In the genomic region with DNA sequence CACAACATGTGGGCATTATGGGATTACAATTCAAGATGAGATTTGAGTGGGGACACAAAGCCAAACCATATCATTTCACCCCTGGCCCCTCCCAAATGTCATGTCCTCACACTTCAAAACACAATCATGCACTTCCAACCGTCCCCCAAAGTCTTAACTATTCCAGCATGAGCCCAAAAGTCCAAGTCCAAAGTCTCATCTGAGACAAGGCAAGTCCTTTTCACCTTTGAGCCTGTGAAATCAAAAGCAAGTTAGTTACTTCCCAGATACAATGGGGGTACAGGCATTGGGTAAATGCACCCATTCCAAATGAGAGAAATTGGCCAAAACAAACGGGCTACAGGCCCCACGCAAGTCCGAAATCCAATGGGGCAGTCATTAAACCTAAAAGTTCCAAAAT, we compare ENCODE assay signal across 4 cellular contexts. TPM values are rescaled to one million over a fixed set of nuclear protein-coding genes. Genes with fewer than 3 reads are reported as not detected.
A peak's percentile ranks its signal among the peaks of the same experiment; 100 is the strongest.
DNase-seq lines count a peak whose midpoint lies in the region; ATAC-seq, FAIRE-seq and TF ChIP-seq lines count a peak whose summit lies in the region.
"Not testable (repeated sequence)": the region's sequence is repeated elsewhere in the genome, so short reads cannot be mapped to it uniquely, and the experiment has no call there.

No MANE protein-coding gene starts in this region.

- not testable (repeated sequence) for FAIRE-seq in HepG2 (lab: Jason Lieb, UNC); small intestine (lab: Jason Lieb, UNC)

- H2AFZ ChIP-seq in HepG2 (ENCODE audit: low read length), result not testable (repeated sequence)

- H3K79me2 ChIP-seq in HepG2 (ENCODE audit: insufficient read depth, low read length), result not testable (repeated sequence)

- not testable (repeated sequence) for H3K4me3 Mint-ChIP-seq in central memory CD8-positive, alpha-beta T cell

- H3K4me3 ChIP-seq in HepG2 (replicated peaks in 1 of 3; ENCODE audit: insufficient read depth in 1 of 3, low read depth in 2 of 3, low read length in 3 of 3); right lobe of liver; small intestine (ENCODE audit: low read depth in 1 of 2, low read length in 2 of 2): not testable (repeated sequence)

- ATAC-seq in central memory CD8-positive, alpha-beta T cell (replicated peaks; ENCODE audit: extremely low read depth, poor library complexity, severe bottlenecking); HepG2; right lobe of liver: not testable (repeated sequence)

- POLR2A ChIA-PET in HepG2 (lab: Yijun Ruan, JAX), result interaction anchor here (1.2 kb wide), 1 partner anchor 28 kb away, joined by 3 read pairs; no protein-coding TSS in a partner anchor

- peaks cover 39% of the 10 kb centered on the region for H3K27me3 Mint-ChIP-seq in central memory CD8-positive, alpha-beta T cell

- BruUV-seq in HepG2 (replicated peaks; lab: Mats Ljungman, UMichigan), result not testable (repeated sequence)

- in situ Hi-C loops in HepG2 (cut with HindIII; ENCODE audit: extremely low pct_ligation_motif_present, low pct_unique_long_range_greater_than_20kb), result not testable (repeated sequence)

- H3K36me3 Mint-ChIP-seq in central memory CD8-positive, alpha-beta T cell (ENCODE audit: insufficient read depth), result not testable (repeated sequence)

- not testable (repeated sequence) for H3K9ac ChIP-seq in HepG2 (ENCODE audit: insufficient read depth, low read depth, low read length)

- not testable (repeated sequence) for TF ChIP-seq POLR2A in HepG2 (IDR thresholded peaks at IDR 0.05; ENCODE audit: insufficient read depth in 1 of 2, low read depth in 2 of 2, low read length in 2 of 2); right lobe of liver (IDR thresholded peaks at IDR 0.05)

- H3K9me3 Mint-ChIP-seq in central memory CD8-positive, alpha-beta T cell, result not testable (repeated sequence)

- H3K27ac ChIP-seq in HepG2 (ENCODE audit: extremely low read length, insufficient read depth, low read length); small intestine (ENCODE audit: low read depth in 1 of 2, low read length in 1 of 2): not testable (repeated sequence)
- peak overlapping the region in 2 of 3 donors; percentile 37 to 44 for H3K27ac ChIP-seq in right lobe of liver

- 45% methylated on average over 4 of the region's 4 CpGs for WGBS in HepG2 (ENCODE audit: low lambda C conversion rate)
- 45% methylated on average over 4 of the region's 4 CpGs for WGBS in right lobe of liver (ENCODE audit: insufficient coverage, low coverage, low lambda C conversion rate, missing lambda C conversion rate)
- WGBS in small intestine, 3 donors, result 62 to 79% (median 72%) methylated on average over 4 of the region's 4 CpGs

- H4K20me1 ChIP-seq in HepG2 (ENCODE audit: insufficient read depth, low read length), result not testable (repeated sequence)

- TF ChIP-seq CTCF in HepG2 (CRISPR knock-in tag; IDR thresholded peaks at IDR 0.05); right lobe of liver (IDR thresholded peaks at IDR 0.05): not testable (repeated sequence)

- H3K4me1 ChIP-seq in HepG2 (ENCODE audit: insufficient read depth, low read length) (peaks cover 54% of the 10 kb centered on the region), right lobe of liver (peaks cover 0 to 46% (median 13%) of the 10 kb centered on the region in 4 donors)
- not testable (repeated sequence) for H3K4me1 ChIP-seq in small intestine (ENCODE audit: control insufficient read depth in 2 of 2, insufficient read depth in 1 of 2, low read depth in 1 of 2, low read length in 1 of 2)

- H3K36me3 ChIP-seq in HepG2 (replicated peaks in 1 of 2; ENCODE audit: control insufficient read depth in 1 of 2, insufficient read depth in 2 of 2, low read length in 2 of 2); right lobe of liver; small intestine (ENCODE audit: control insufficient read depth in 2 of 2, insufficient read depth in 2 of 2, low read length in 2 of 2): not testable (repeated sequence)

- TF ChIP-seq RAD21 in HepG2 (CRISPR knock-in tag; IDR thresholded peaks at IDR 0.05), result not testable (repeated sequence)

- TF ChIP-seq EP300 in HepG2 (IDR thresholded peaks at IDR 0.05; ENCODE audit: low read depth in 2 of 2, low read length in 2 of 2); HepG2 (CRISPR knock-in tag; IDR thresholded peaks at IDR 0.05; ENCODE audit: borderline replicate concordance): not testable (repeated sequence)

- CTCF ChIA-PET in HepG2 (lab: Yijun Ruan, JAX; ENCODE audit: low intra/inter-chr PET ratio, low total read pairs), result not testable (repeated sequence)

- intact Hi-C loops in HepG2 (cut with micrococcal nuclease; ENCODE audit: unreplicated experiment); right lobe of liver (cut with DNase I): not testable (repeated sequence)

- DNase-seq in central memory CD8-positive, alpha-beta T cell (ENCODE audit: low spot score in 2 of 2); HepG2 (ENCODE audit: low spot score); right lobe of liver: not testable (repeated sequence)
- DNase-seq in small intestine, result peak; percentile 80

- peak overlapping the region; percentile 51 for H3K27ac Mint-ChIP-seq in central memory CD8-positive, alpha-beta T cell (ENCODE audit: low read depth)

- H3K4me1 Mint-ChIP-seq in central memory CD8-positive, alpha-beta T cell, result not testable (repeated sequence)

- not testable (repeated sequence) for H3K9me3 ChIP-seq in HepG2 (ENCODE audit: low read length); right lobe of liver; small intestine (ENCODE audit: control insufficient read depth, low read depth)

- H3K4me2 ChIP-seq in HepG2 (ENCODE audit: low read depth, low read length), result not testable (repeated sequence)

- H3K27me3 ChIP-seq in HepG2 (ENCODE audit: control insufficient read depth in 1 of 2, insufficient read depth in 2 of 2, low read length in 2 of 2); right lobe of liver; small intestine (ENCODE audit: control insufficient read depth in 2 of 2, insufficient read depth in 2 of 2, low read length in 2 of 2): not testable (repeated sequence)

TF ChIP-seq in HepG2, 621 proteins besides CTCF, POLR2A, EP300 and RAD21 (continues in another document):
- 0 out of 2 replicates have a peak, but pooled peaks have one; percentile 26 for TF ChIP-seq NCOR1 (IDR thresholded peaks at IDR 0.05; ENCODE audit: borderline replicate concordance, low read length)
- peak; percentile 68 for TF ChIP-seq HNF4A (CRISPR knock-in tag; IDR thresholded peaks at IDR 0.05)
- TF ChIP-seq, protein P1, sequence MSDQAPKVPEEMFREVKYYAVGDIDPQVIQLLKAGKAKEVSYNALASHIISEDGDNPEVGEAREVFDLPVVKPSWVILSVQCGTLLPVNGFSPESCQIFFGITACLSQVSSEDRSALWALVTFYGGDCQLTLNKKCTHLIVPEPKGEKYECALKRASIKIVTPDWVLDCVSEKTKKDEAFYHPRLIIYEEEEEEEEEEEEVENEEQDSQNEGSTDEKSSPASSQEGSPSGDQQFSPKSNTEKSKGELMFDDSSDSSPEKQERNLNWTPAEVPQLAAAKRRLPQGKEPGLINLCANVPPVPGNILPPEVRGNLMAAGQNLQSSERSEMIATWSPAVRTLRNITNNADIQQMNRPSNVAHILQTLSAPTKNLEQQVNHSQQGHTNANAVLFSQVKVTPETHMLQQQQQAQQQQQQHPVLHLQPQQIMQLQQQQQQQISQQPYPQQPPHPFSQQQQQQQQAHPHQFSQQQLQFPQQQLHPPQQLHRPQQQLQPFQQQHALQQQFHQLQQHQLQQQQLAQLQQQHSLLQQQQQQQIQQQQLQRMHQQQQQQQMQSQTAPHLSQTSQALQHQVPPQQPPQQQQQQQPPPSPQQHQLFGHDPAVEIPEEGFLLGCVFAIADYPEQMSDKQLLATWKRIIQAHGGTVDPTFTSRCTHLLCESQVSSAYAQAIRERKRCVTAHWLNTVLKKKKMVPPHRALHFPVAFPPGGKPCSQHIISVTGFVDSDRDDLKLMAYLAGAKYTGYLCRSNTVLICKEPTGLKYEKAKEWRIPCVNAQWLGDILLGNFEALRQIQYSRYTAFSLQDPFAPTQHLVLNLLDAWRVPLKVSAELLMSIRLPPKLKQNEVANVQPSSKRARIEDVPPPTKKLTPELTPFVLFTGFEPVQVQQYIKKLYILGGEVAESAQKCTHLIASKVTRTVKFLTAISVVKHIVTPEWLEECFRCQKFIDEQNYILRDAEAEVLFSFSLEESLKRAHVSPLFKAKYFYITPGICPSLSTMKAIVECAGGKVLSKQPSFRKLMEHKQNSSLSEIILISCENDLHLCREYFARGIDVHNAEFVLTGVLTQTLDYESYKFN (CRISPR knock-in tag; conservative IDR thresholded peaks at IDR 0.05), result peak; percentile 38

RNA-seq across cellular contexts. Expression of a gene that starts 17.0 kb away (rescaled TPM):
- total RNA-seq in HepG2 (2016; rRNA removed; fragmentation: Illumina TruSeq; extraction: Trizol), result 12.5 and 20.4 TPM in 2 replicates
- total RNA-seq in HepG2 (2016; cell fraction: cytosol; rRNA removed; fragmentation: Illumina TruSeq; extraction: Trizol; ENCODE audit: low read depth), result 10.4 and 15.8 TPM in 2 replicates
- total RNA-seq in HepG2 (2016; cell fraction: insoluble cytoplasmic fraction; rRNA removed; fragmentation: Illumina TruSeq; extraction: Trizol), result 11.4 and 19.2 TPM in 2 replicates
- total RNA-seq in HepG2 (2016; cell fraction: membrane; rRNA removed; fragmentation: Illumina TruSeq; extraction: Trizol), result 9.4 and 10.4 TPM in 2 replicates
- 21.7 and 25.2 TPM in 2 replicates for total RNA-seq in HepG2 (2016; cell fraction: nucleus; rRNA removed; fragmentation: Illumina TruSeq; extraction: Trizol)
- polyA plus RNA-seq in HepG2 (2011; rRNA removed), result 12.4 and 13.9 TPM in 2 replicates
- polyA plus RNA-seq in HepG2 (2011; cell fraction: cytosol; rRNA removed), result 7.2 and 8.1 TPM in 2 replicates
- polyA plus RNA-seq in HepG2 (2011; cell fraction: nucleus; rRNA removed), result 44.4 and 55.9 TPM in 2 replicates
- 24.9 and 25.6 TPM in 2 replicates for polyA plus RNA-seq in HepG2 (2012)
- 0.75 and 0.90 TPM in 2 replicates for polyA plus RNA-seq in HepG2 (2016; cell fraction: cytosol; fragmentation: Illumina TruSeq; extraction: Trizol; ENCODE audit: low read depth)
- polyA plus RNA-seq in HepG2 (2016; cell fraction: insoluble cytoplasmic fraction; fragmentation: Illumina TruSeq; extraction: Trizol; ENCODE audit: low read depth), result 19.5 and 24.4 TPM in 2 replicates
- 3.1 and 3.9 TPM in 2 replicates for polyA plus RNA-seq in HepG2 (2016; cell fraction: membrane; fragmentation: Illumina TruSeq; extraction: Trizol; ENCODE audit: low read depth)
- 46.5 and 48.4 TPM in 2 replicates for polyA plus RNA-seq in HepG2 (2016; cell fraction: nucleus; fragmentation: Illumina TruSeq; extraction: Trizol; ENCODE audit: insufficient read depth, low read depth)
- 16.6 and 28.7 TPM in 2 replicates for polyA minus RNA-seq in HepG2 (2011; rRNA and poly(A)+ RNA removed; ENCODE audit: low replicate concordance)
- 20.6 and 23.9 TPM in 2 replicates for polyA minus RNA-seq in HepG2 (2011; cell fraction: cytosol; rRNA and poly(A)+ RNA removed)
- 24.0 and 26.7 TPM in 2 replicates for polyA minus RNA-seq in HepG2 (2011; cell fraction: nucleus; rRNA and poly(A)+ RNA removed)
- total RNA-seq in right lobe of liver, result 10 to 100 TPM; 12.6 to 26.5 (median 17.7) TPM
- 10 to 100 TPM in 2 of 3 donors, 1 to 10 TPM in 1; 9.2 to 14.6 (median 11.6) TPM for polyA plus RNA-seq in small intestine
